Comparison of ENCODE assay signal across 12 cellular contexts in the genomic region with DNA sequence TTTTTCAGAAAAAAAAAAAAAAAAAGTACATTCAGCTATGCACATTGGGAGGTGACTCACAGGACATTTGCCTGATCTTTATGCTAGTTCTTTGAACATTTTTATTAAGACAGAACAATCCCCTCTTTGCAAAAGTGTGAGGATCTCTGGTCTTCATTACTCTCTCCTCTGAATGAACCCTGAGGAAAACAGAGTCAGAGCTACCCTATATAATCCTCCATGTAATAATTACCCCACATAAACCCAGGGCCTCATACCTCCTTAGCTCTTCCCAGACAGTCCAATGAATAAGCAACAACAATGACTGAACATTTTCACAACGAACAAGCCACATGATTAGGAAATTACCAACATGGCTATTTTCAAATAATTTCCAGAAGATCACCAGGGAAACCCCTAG. TPM values are rescaled to one million over a fixed set of nuclear protein-coding genes. Genes with fewer than 3 reads are reported as not detected.
A peak's percentile ranks its signal among the peaks of the same experiment; 100 is the strongest.
DNase-seq lines count a peak whose midpoint lies in the region; ATAC-seq and TF ChIP-seq lines count a peak whose summit lies in the region.
"Had no signal": no experiment of that assay in that cellular context is flagged by ENCODE, and none has a peak within 500 bp of the region (broad histone marks: within the 10 kb centered on the region; RNA-seq: fewer than 3 reads in every experiment).

No MANE protein-coding gene starts in this region.

- CTCF ChIA-PET in activated CD8-positive, alpha-beta memory T cell treated with anti-CD3 and anti-CD28 coated beads, Interleukin-2, amount 10 ng/mL, durations not matched to agents 7 days and 5 days (lab: Charles Lee) = no interaction called here

- H3K36me3 ChIP-seq in adipocyte (ENCODE audit: control insufficient read depth, insufficient read depth, low read length, severe bottlenecking) = no peaks in the 10 kb centered on the region
- no peaks in the 10 kb centered on the region for H3K36me3 ChIP-seq in suprapubic skin

- peak overlapping the region; percentile 53 for H3K9ac ChIP-seq in adipocyte (ENCODE audit: low read length)

- no peak overlapping the region for H3K4me3 Mint-ChIP-seq in activated CD8-positive, alpha-beta memory T cell treated with anti-CD3 and anti-CD28 coated beads, Interleukin-2, amount 10 ng/mL, durations not matched to agents 7 days and 5 days
- H3K4me3 Mint-ChIP-seq: activated T-cell treated with anti-CD3 and anti-CD28 coated beads, Interleukin-2, amount 50 U/mL, for 72 hours had no signal

- no peak for TF ChIP-seq CTCF in suprapubic skin (IDR thresholded peaks at IDR 0.05)

- H3K27ac Mint-ChIP-seq in activated CD8-positive, alpha-beta memory T cell treated with anti-CD3 and anti-CD28 coated beads, Interleukin-2, amount 10 ng/mL, durations not matched to agents 7 days and 5 days = no peak overlapping the region
- H3K27ac Mint-ChIP-seq: activated T-cell treated with anti-CD3 and anti-CD28 coated beads, Interleukin-2, amount 50 U/mL, for 72 hours had no signal

- H3K27me3 Mint-ChIP-seq in activated CD8-positive, alpha-beta memory T cell treated with anti-CD3 and anti-CD28 coated beads, Interleukin-2, amount 10 ng/mL, durations not matched to agents 7 days and 5 days = no peaks in the 10 kb centered on the region

- no peaks in the 10 kb centered on the region for H3K9me3 Mint-ChIP-seq in activated CD8-positive, alpha-beta memory T cell treated with anti-CD3 and anti-CD28 coated beads, Interleukin-2, amount 10 ng/mL, durations not matched to agents 7 days and 5 days (ENCODE audit: low read depth)
- H3K9me3 Mint-ChIP-seq: activated T-cell treated with anti-CD3 and anti-CD28 coated beads, Interleukin-2, amount 50 U/mL, for 72 hours had no signal

- H3K9me3 ChIP-seq in adipocyte (ENCODE audit: control insufficient read depth, low read length) (no peaks in the 10 kb centered on the region), suprapubic skin (no peaks in the 10 kb centered on the region)

- 19% methylated on average over 1 of the region's 1 CpG for WGBS in suprapubic skin

- peak overlapping the region; percentile 11 for H3K4me3 ChIP-seq in adipocyte (ENCODE audit: low read length)
- no peak overlapping the region for H3K4me3 ChIP-seq in suprapubic skin

- no peak for TF ChIP-seq EP300 in suprapubic skin (IDR thresholded peaks at IDR 0.05)

- H3K4me1 ChIP-seq in adipocyte (ENCODE audit: control insufficient read depth, insufficient read depth, low read length) = peaks cover 25% of the 10 kb centered on the region
- H3K4me1 ChIP-seq in suprapubic skin = peaks cover 33% of the 10 kb centered on the region

- DNase-seq in HT1080 (ENCODE audit: low read depth) = peak; percentile 60
- DNase-seq in adipocyte (ENCODE audit: low read depth) = peak; percentile 47
- DNase-seq in glomerular visceral epithelial cell (ENCODE audit: extremely low spot score) = peak; percentile 33
- peak; percentile 40 for DNase-seq in stromal cell of bone marrow (ENCODE audit: low read depth)
- DNase-seq in UCSD-AML1 (lab: John Stamatoyannopoulos, UW; ENCODE audit: unreplicated experiment) = no peak
- no peak for DNase-seq in suprapubic skin (ENCODE audit: low spot score in 2 of 2)
- DNase-seq in stimulated activated CD4-positive, alpha-beta T cell treated with anti-CD3 and anti-CD28 coated beads, Interleukin-2, amount 100 ng/mL, for 24 hours = no peak
- DNase-seq in activated CD8-positive, alpha-beta memory T cell treated with anti-CD3 and anti-CD28 coated beads, Interleukin-2, amount 10 ng/mL, durations not matched to agents 7 days and 5 days = no peak
- DNase-seq: activated T-cell treated with anti-CD3 and anti-CD28 coated beads, Interleukin-2, amount 50 U/mL, for 72 hours; central memory CD4-positive, alpha-beta T cell; head of caudate nucleus; right cardiac atrium had no signal

- H3K4me1 Mint-ChIP-seq in activated CD8-positive, alpha-beta memory T cell treated with anti-CD3 and anti-CD28 coated beads, Interleukin-2, amount 10 ng/mL, durations not matched to agents 7 days and 5 days = no peaks in the 10 kb centered on the region

- H3K27me3 ChIP-seq in adipocyte (replicated peaks; ENCODE audit: control insufficient read depth, insufficient read depth, low read length) = no peaks in the 10 kb centered on the region
- no peaks in the 10 kb centered on the region for H3K27me3 ChIP-seq in suprapubic skin

- H3K36me3 Mint-ChIP-seq in activated CD8-positive, alpha-beta memory T cell treated with anti-CD3 and anti-CD28 coated beads, Interleukin-2, amount 10 ng/mL, durations not matched to agents 7 days and 5 days = no peaks in the 10 kb centered on the region

- no peak for ATAC-seq in activated CD8-positive, alpha-beta memory T cell treated with anti-CD3 and anti-CD28 coated beads, Interleukin-2, amount 10 ng/mL, durations not matched to agents 7 days and 5 days
- ATAC-seq: activated T-cell treated with anti-CD3 and anti-CD28 coated beads, Interleukin-2, amount 50 U/mL, for 72 hours had no signal

- no peak overlapping the region for H3K27ac ChIP-seq in suprapubic skin

- TF ChIP-seq POLR2A in suprapubic skin (IDR thresholded peaks at IDR 0.05) = no peak

RNA-seq across cellular contexts. Expression of a gene that starts 37.9 kb away (rescaled TPM):
- 28.1 and 28.2 TPM in 2 replicates for total RNA-seq in HT1080 (2014; rRNA removed; shearing (Covaris generic))
- polyA plus RNA-seq in HT1080 (2015; cell fraction: cytosol; rRNA removed) = 16.1 and 18.5 TPM in 2 replicates
- polyA plus RNA-seq in HT1080 (2015; cell fraction: nucleus; rRNA removed) = 15.7 and 15.9 TPM in 2 replicates
- 1 to 10 TPM; 5.7 to 9.8 (median 8.9) TPM for total RNA-seq in suprapubic skin
- under 1 TPM in 1 of 2 experiments, not detected in 1; 0.14 TPM for total RNA-seq in activated CD8-positive, alpha-beta memory T cell treated with anti-CD3 and anti-CD28 coated beads, Interleukin-2, amount 10 ng/mL, durations not matched to agents 7 days and 5 days
- total RNA-seq: activated T-cell treated with anti-CD3 and anti-CD28 coated beads, Interleukin-2, amount 50 U/mL, for 72 hours had no signal

Comparison
In these comparisons a context has a peak if more than half of its experiments do, and no peak if none do; other contexts are left out.
1. DNase-seq: peak in HT1080 (single experiment), adipocyte (single experiment), glomerular visceral epithelial cell (single experiment) and stromal cell of bone marrow (single experiment); none in UCSD-AML1 (single experiment), suprapubic skin (0 of 2), stimulated activated CD4-positive, alpha-beta T cell treated with anti-CD3 and anti-CD28 coated beads, Interleukin-2, amount 100 ng/mL, for 24 hours (0 of 2) and activated CD8-positive, alpha-beta memory T cell treated with anti-CD3 and anti-CD28 coated beads, Interleukin-2, amount 10 ng/mL, durations not matched to agents 7 days and 5 days (single experiment).
2. RNA of a gene that starts 37.9 kb away (total RNA-seq): 28.1 to 28.2 TPM in HT1080 and 5.7 to 9.8 TPM in suprapubic skin; 0.14 TPM in activated CD8-positive, alpha-beta memory T cell treated with anti-CD3 and anti-CD28 coated beads, Interleukin-2, amount 10 ng/mL, durations not matched to agents 7 days and 5 days; every median in the first group is over 4 times any median in the second.